Comparison of ENCODE assay signal across 19 cellular contexts in genomic region chr1:30731806-30732276, GRCh38. TPM values are rescaled to one million over a fixed set of nuclear protein-coding genes. Genes with fewer than 3 reads are reported as not detected.
A peak's percentile ranks its signal among the peaks of the same experiment; 100 is the strongest.
DNase-seq lines count a peak whose midpoint lies in the region; ATAC-seq, FAIRE-seq and TF ChIP-seq lines count a peak whose summit lies in the region.
"Had no signal": no experiment of that assay in that cellular context is flagged by ENCODE, and none has a peak within 500 bp of the region (broad histone marks: within the 10 kb centered on the region; RNA-seq: fewer than 3 reads in every experiment).

No MANE protein-coding gene starts in this region.

- H3K27ac Mint-ChIP-seq in CD4-positive, alpha-beta T cell = peak overlapping the region; percentile 96

- no peak for DNase-seq in CD4-positive, alpha-beta T cell
- DNase-seq in GM12878 (ENCODE audit: low read depth, low spot score) = no peak
- peak; percentile 75 for DNase-seq in osteoblast (ENCODE audit: insufficient read length, low spot score, missing footprints)
- DNase-seq in GM19238 (ENCODE audit: insufficient read length, low spot score) = no peak
- DNase-seq in NCI-H774 (lab: John Stamatoyannopoulos, UW) = no peak
- DNase-seq in AG08395 (ENCODE audit: low spot score) = no peak
- DNase-seq: activated CD8-positive, alpha-beta memory T cell treated with anti-CD3 and anti-CD28 coated beads, Interleukin-2, amount 50 U/mL, for 4 hours; HCEC 1CT; lower lobe of right lung; NCI-H2029; NCI-H526 treated with DMSO at 0.1 percent for 48 hours; stimulated activated CD4-positive, alpha-beta T cell treated with anti-CD3 and anti-CD28 coated beads, Interleukin-15, amount 100 ng/mL, for 24 hours; testis had no signal

- peak; percentile 7 for ATAC-seq in CD4-positive, alpha-beta T cell (ENCODE audit: poor library complexity)
- ATAC-seq in GM12878 = no peak

- no peak overlapping the region for H3K4me2 ChIP-seq in GM12878 (ENCODE audit: control insufficient read depth, insufficient read depth)
- H3K4me2 ChIP-seq in osteoblast (ENCODE audit: insufficient read depth, low read length) = no peak overlapping the region

- H3K4me3 ChIP-seq in HEK293 (ENCODE audit: low read depth, low read length) = no peak overlapping the region
- no peak overlapping the region for H3K4me3 ChIP-seq in GM12878
- no peak overlapping the region for H3K4me3 ChIP-seq in osteoblast (ENCODE audit: insufficient read depth, low read length)
- H3K4me3 ChIP-seq: lower lobe of right lung, testis had no signal

- no peaks in the 10 kb centered on the region for H3K4me1 ChIP-seq in HEK293 (ENCODE audit: control insufficient read depth, insufficient read depth, low read length)
- peaks cover 23% of the 10 kb centered on the region for H3K4me1 ChIP-seq in GM12878 (ENCODE audit: control insufficient read depth, insufficient read depth, low read length)
- H3K4me1 ChIP-seq in osteoblast (ENCODE audit: insufficient read depth, low read length) = no peaks in the 10 kb centered on the region
- H3K4me1 ChIP-seq: testis had no signal

- intact Hi-C loops in CD4-positive, alpha-beta T cell (cut with DNase I, micrococcal nuclease) = no loop called here
- intact Hi-C loops in GM12878 (cut with micrococcal nuclease; ENCODE audit: unreplicated experiment) = no loop called here

- H3K9ac ChIP-seq in GM12878 (ENCODE audit: control insufficient read depth, insufficient read depth, low read length) = no peak overlapping the region

- no peaks in the 10 kb centered on the region for H3K27me3 Mint-ChIP-seq in CD4-positive, alpha-beta T cell

- peak; percentile 76 for TF ChIP-seq POLR2A in GM12878 (IDR thresholded peaks at IDR 0.05; ENCODE audit: low read depth, low read length)

- no peak for TF ChIP-seq CTCF in CD4-positive, alpha-beta T cell (IDR thresholded peaks at IDR 0.05)
- TF ChIP-seq CTCF in HEK293 (tag by site-specific recombination; IDR thresholded peaks at IDR 0.05) = no peak
- no peak for TF ChIP-seq CTCF in GM12878 (IDR thresholded peaks at IDR 0.05 in 2 of 3, conservative IDR thresholded peaks at IDR 0.05 in 1 of 3; ENCODE audit: control insufficient read depth in 2 of 3, extremely low read depth in 1 of 3, insufficient read depth in 1 of 3, low read depth in 3 of 3, low read length in 3 of 3)
- no peak for TF ChIP-seq CTCF in osteoblast (IDR thresholded peaks at IDR 0.05; ENCODE audit: extremely low read depth, low read depth, low read length)

- no peaks in the 10 kb centered on the region for H3K9me3 ChIP-seq in CD4-positive, alpha-beta T cell (ENCODE audit: control insufficient read depth, low read length)
- H3K9me3 ChIP-seq in HEK293 (ENCODE audit: control insufficient read depth, insufficient read depth, low read depth, low read length) (no peaks in the 10 kb centered on the region), GM12878 (replicated peaks; ENCODE audit: control insufficient read depth, insufficient read depth, low read length) (no peaks in the 10 kb centered on the region), osteoblast (ENCODE audit: low read depth, low read length) (no peaks in the 10 kb centered on the region)
- H3K9me3 ChIP-seq: lower lobe of right lung, testis had no signal

- RAD21 ChIA-PET in GM12878 (lab: Charles Lee; ENCODE audit: unreplicated experiment) = interaction anchor here (1.2 to 15.6 kb wide), 8 partner anchors 9 to 49 kb away, joined by 3 to 538 read pairs (median 12); partner anchors contain the start of gene LAPTM5

- no peak overlapping the region for H3K27ac ChIP-seq in CD4-positive, alpha-beta T cell (ENCODE audit: low read depth, low read length)
- H3K27ac ChIP-seq in HEK293 (ENCODE audit: extremely low read depth, low read depth, low read length) (no peak overlapping the region), GM12878 (ENCODE audit: control insufficient read depth, insufficient read depth) (no peak overlapping the region), osteoblast (ENCODE audit: low read depth, low read length) (no peak overlapping the region)
- H3K27ac ChIP-seq: C4-2B, lower lobe of right lung, testis had no signal

- peaks cover 19% of the 10 kb centered on the region for H3K4me1 Mint-ChIP-seq in CD4-positive, alpha-beta T cell (ENCODE audit: low read depth)

- H4K20me1 ChIP-seq in GM12878 (ENCODE audit: control insufficient read depth, insufficient read depth) (no peaks in the 10 kb centered on the region; the same call in 1 of the 2 replicates), osteoblast (ENCODE audit: insufficient read depth, low read length) (no peaks in the 10 kb centered on the region)

- peaks cover 69% of the 10 kb centered on the region for H3K36me3 Mint-ChIP-seq in CD4-positive, alpha-beta T cell (ENCODE audit: low read depth)

- BruUV-seq in GM12878 (replicated peaks; lab: Mats Ljungman, UMichigan) = no TSS peak

- no peak for TF ChIP-seq EP300 in GM12878 (IDR thresholded peaks at IDR 0.05; ENCODE audit: borderline replicate concordance in 1 of 2, control insufficient read depth in 1 of 2, low read depth in 2 of 2, low read length in 2 of 2)

- in situ Hi-C loops in GM12878 (cut with MboI) = no loop called here

- H3K36me3 ChIP-seq in HEK293 (ENCODE audit: control insufficient read depth in 2 of 2, insufficient read depth in 1 of 2, low read length in 2 of 2) (no peaks in the 10 kb centered on the region), GM12878 (ENCODE audit: control insufficient read depth in 2 of 2, insufficient read depth in 2 of 2, low read length in 1 of 2) (peaks cover 24 to 25% of the 10 kb centered on the region in 2 experiments), osteoblast (ENCODE audit: insufficient read depth, low read length) (no peaks in the 10 kb centered on the region)

- peak overlapping the region; percentile 6 for H3K4me3 Mint-ChIP-seq in CD4-positive, alpha-beta T cell
- H3K4me3 Mint-ChIP-seq: nephron had no signal

- H3K9me3 Mint-ChIP-seq in CD4-positive, alpha-beta T cell = no peaks in the 10 kb centered on the region
- H3K9me3 Mint-ChIP-seq: nephron had no signal

- no peak overlapping the region for H2AFZ ChIP-seq in GM12878 (ENCODE audit: control insufficient read depth, low read depth, low read length)
- H2AFZ ChIP-seq in osteoblast (ENCODE audit: low read length) = no peak overlapping the region

- CTCF ChIA-PET in CD4-positive, alpha-beta T cell (lab: Charles Lee) = interaction anchor here (1.6 to 2.2 kb wide), 3 partner anchors 12 to 48 kb away, joined by 7 to 12 read pairs (median 9); no protein-coding TSS in a partner anchor
- CTCF ChIA-PET in HEK293 (lab: Yijun Ruan, JAX) (interaction anchor here (1.2 kb wide), 1 partner anchor 52 kb away, joined by 3 read pairs; no protein-coding TSS in a partner anchor), GM12878 (lab: Yijun Ruan, JAX) (interaction anchor here (1.0 to 11.2 kb wide), 7 partner anchors 9 to 49 kb away, joined by 3 to 221 read pairs (median 6); partner anchors contain the start of gene LAPTM5)

- H3K27me3 ChIP-seq in CD4-positive, alpha-beta T cell (ENCODE audit: control insufficient read depth, insufficient read depth, low read length) = no peaks in the 10 kb centered on the region
- H3K27me3 ChIP-seq in GM12878 (replicated peaks in 1 of 2; ENCODE audit: control insufficient read depth in 2 of 2, insufficient read depth in 2 of 2, low read length in 1 of 2) (no peaks in the 10 kb centered on the region), osteoblast (ENCODE audit: insufficient read depth, low read length) (no peaks in the 10 kb centered on the region)
- H3K27me3 ChIP-seq: testis had no signal

- no peak for FAIRE-seq in GM12878 (lab: Jason Lieb, UNC)
- FAIRE-seq: colon, frontal cortex had no signal

- H3K79me2 ChIP-seq in GM12878 (ENCODE audit: control insufficient read depth, insufficient read depth, low read length) = no peaks in the 10 kb centered on the region
- H3K79me2 ChIP-seq in osteoblast (ENCODE audit: insufficient read depth, low read length) = no peaks in the 10 kb centered on the region

- POLR2A ChIA-PET in CD4-positive, alpha-beta T cell (lab: Charles Lee) = interaction anchor here (0.9 to 7.1 kb wide), 8 partner anchors 12 to 48 kb away, joined by 3 to 74 read pairs (median 8); partner anchors contain the start of gene LAPTM5
- POLR2A ChIA-PET in HEK293 (lab: Yijun Ruan, JAX) = interaction anchor here (1.6 kb wide), 1 partner anchor 14 kb away, joined by 5 read pairs; no protein-coding TSS in a partner anchor
- POLR2A ChIA-PET in GM12878 (lab: Charles Lee) = interaction anchor here (1.4 to 6.7 kb wide), 5 partner anchors 12 to 27 kb away, joined by 4 to 96 read pairs (median 10); partner anchors contain the start of gene LAPTM5

- no peak for TF ChIP-seq RAD21 in GM12878 (IDR thresholded peaks at IDR 0.05; ENCODE audit: insufficient read depth, low read depth, low read length)

- 39% methylated on average over 8 of the region's 8 CpGs for WGBS in GM12878 (ENCODE audit: insufficient coverage, insufficient replicate concordance, low lambda C conversion rate, missing lambda C conversion rate)

- SMC1A ChIA-PET in GM12878 (lab: Charles Lee; ENCODE audit: uncharacterized antibody, unreplicated experiment) = interaction anchor here (0.7 to 21.5 kb wide), 4 partner anchors 12 to 48 kb away, joined by 3 to 556 read pairs (median 8); partner anchors contain the start of gene LAPTM5

RNA-seq across cellular contexts. Expression of gene MATN1, which starts 8.5 kb away (rescaled TPM):
- total RNA-seq in CD4-positive, alpha-beta T cell = 1 to 10 TPM; 2.5 to 2.7 TPM
- 0.51 and 1.9 TPM in 2 replicates for total RNA-seq in GM12878 (2013; cell fraction: nucleolus; rRNA removed)
- total RNA-seq in GM12878 (2014; rRNA removed) (0.11 and 0.27 TPM in 2 replicates), GM12878 (2014; rRNA removed; fragmentation: Illumina TruSeq; extraction: Trizol) (0.04 TPM in 1 of 2 replicates, not detected in the other), GM12878 (2021) (0.21 and 0.24 TPM in 2 replicates), osteoblast (under 0.01 TPM in 1 of 2 replicates, not detected in the other)
- polyA plus RNA-seq in GM12878 (2011; ENCODE audit: low read depth) = 0.31 TPM
- polyA plus RNA-seq in GM12878 (2011; rRNA removed) (0.36 and 0.50 TPM in 2 replicates), GM12878 (2014; fragmentation: Illumina TruSeq; extraction: Trizol) (0.07 and 0.11 TPM in 2 replicates), GM12878 (2014; fragmentation: Nextera tagmentation; extraction: Ambion mirVana) (under 1 TPM in 1 of 2 experiments, not detected in 1; 0.07 TPM), GM12878 (2014; rRNA removed) (0.10 and 0.46 TPM in 2 replicates), GM12878 (2016; fragmentation: Nextera tagmentation; extraction: Ambion mirVana) (under 1 TPM; 0.09 to 0.44 TPM)
- polyA plus RNA-seq in GM12878 (2011; cell fraction: cytosol; rRNA removed) = 0.67 and 0.77 TPM in 2 replicates
- polyA plus RNA-seq in GM12878 (2011; cell fraction: nucleus; rRNA removed) = 1.5 and 2.1 TPM in 2 replicates
- polyA plus RNA-seq in GM12878 (2012) = 0.48 and 0.60 TPM in 2 replicates
- 0.22 and 0.72 TPM in 2 replicates for polyA minus RNA-seq in GM12878 (2011; rRNA and poly(A)+ RNA removed)
- not detected in 2 replicates for polyA minus RNA-seq in GM12878 (2011; cell fraction: cytosol; rRNA and poly(A)+ RNA removed)
- 0.67 and 1.3 TPM in 2 replicates for polyA minus RNA-seq in GM12878 (2011; cell fraction: nucleus; rRNA and poly(A)+ RNA removed)
- total RNA-seq: lower lobe of right lung, renal cortical epithelial cell had no signal

RNA-seq across cellular contexts. Expression of gene LAPTM5, which starts 25.7 kb away (rescaled TPM):
- total RNA-seq in CD4-positive, alpha-beta T cell = 100 to 1,000 TPM; 625 to 642 TPM
- 345 and 349 TPM in 2 replicates for total RNA-seq in GM12878 (2013; cell fraction: nucleolus; rRNA removed)
- total RNA-seq in GM12878 (2014; rRNA removed) = 360 and 370 TPM in 2 replicates
- 423 and 431 TPM in 2 replicates for total RNA-seq in GM12878 (2014; rRNA removed; fragmentation: Illumina TruSeq; extraction: Trizol)
- 740 and 758 TPM in 2 replicates for total RNA-seq in GM12878 (2021)
- 582 TPM for polyA plus RNA-seq in GM12878 (2011; ENCODE audit: low read depth)
- 411 and 682 TPM in 2 replicates for polyA plus RNA-seq in GM12878 (2011; rRNA removed)
- 985 and 1,156 TPM in 2 replicates for polyA plus RNA-seq in GM12878 (2011; cell fraction: cytosol; rRNA removed)
- 492 and 615 TPM in 2 replicates for polyA plus RNA-seq in GM12878 (2011; cell fraction: nucleus; rRNA removed)
- polyA plus RNA-seq in GM12878 (2012) = 791 and 943 TPM in 2 replicates
- polyA plus RNA-seq in GM12878 (2014; fragmentation: Illumina TruSeq; extraction: Trizol) = 972 and 1,013 TPM in 2 replicates
- polyA plus RNA-seq in GM12878 (2014; fragmentation: Nextera tagmentation; extraction: Ambion mirVana) = 10 to 100 TPM; 24.1 to 48.8 TPM
- polyA plus RNA-seq in GM12878 (2014; rRNA removed) = 675 and 692 TPM in 2 replicates
- 1,000 to 10,000 TPM in 1 of 2 experiments, 100 to 1,000 TPM in 1; 977 to 1,034 TPM for polyA plus RNA-seq in GM12878 (2016; fragmentation: Nextera tagmentation; extraction: Ambion mirVana)
- polyA minus RNA-seq in GM12878 (2011; rRNA and poly(A)+ RNA removed) = 1,330 and 1,556 TPM in 2 replicates
- polyA minus RNA-seq in GM12878 (2011; cell fraction: cytosol; rRNA and poly(A)+ RNA removed) = 364 and 402 TPM in 2 replicates
- 131 and 171 TPM in 2 replicates for polyA minus RNA-seq in GM12878 (2011; cell fraction: nucleus; rRNA and poly(A)+ RNA removed)
- total RNA-seq in osteoblast = 0.72 and 1.8 TPM in 2 replicates
- total RNA-seq: renal cortical epithelial cell had no signal

Comparison
In these comparisons a context has a peak if more than half of its experiments do, and no peak if none do; other contexts are left out.
1. RNA of gene LAPTM5, which starts 25.7 kb away (total RNA-seq): 625 to 642 TPM in CD4-positive, alpha-beta T cell and 345 to 758 TPM in GM12878; 0.72 to 1.8 TPM in osteoblast; every median in the first group is over 100 times any median in the second.